Comparison of ENCODE assay signal across 1 cellular context in genomic region chr10:122853665-122854313, GRCh38.
TF ChIP-seq lines count a peak whose summit lies in the region.

No MANE protein-coding gene starts in this region.

TF ChIP-seq in endothelial cell of umbilical vein, 7 proteins besides CTCF, POLR2A, EP300 and RAD21:
- TF ChIP-seq MYC (IDR thresholded peaks at IDR 0.05; ENCODE audit: low read depth, low read length): no peak
- TF ChIP-seq FOS (IDR thresholded peaks at IDR 0.05; ENCODE audit: borderline replicate concordance, insufficient read depth, low read length): no peak
- no peak for TF ChIP-seq JUN (IDR thresholded peaks at IDR 0.05; ENCODE audit: borderline replicate concordance, insufficient read depth, insufficient read length, low read depth)
- no peak for TF ChIP-seq POLR2AphosphoS5 (IDR thresholded peaks at IDR 0.05; ENCODE audit: insufficient read depth, low read depth, low read length)
- TF ChIP-seq, protein P1, sequence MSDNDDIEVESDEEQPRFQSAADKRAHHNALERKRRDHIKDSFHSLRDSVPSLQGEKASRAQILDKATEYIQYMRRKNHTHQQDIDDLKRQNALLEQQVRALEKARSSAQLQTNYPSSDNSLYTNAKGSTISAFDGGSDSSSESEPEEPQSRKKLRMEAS (IDR thresholded peaks at IDR 0.05; ENCODE audit: insufficient read depth, insufficient read length): no peak
- no peak for TF ChIP-seq EZH2 (IDR thresholded peaks at IDR 0.05; ENCODE audit: borderline replicate concordance, low read depth, low read length, severe bottlenecking)
- no peak for TF ChIP-seq GATA2 (IDR thresholded peaks at IDR 0.05; ENCODE audit: insufficient read depth, insufficient read length, low read depth, low read length)
